14 cellular contexts compared by ENCODE assay signal in genomic region chr2:6916224-6916623, GRCh38. TPM values are rescaled to one million over a fixed set of nuclear protein-coding genes. Genes with fewer than 3 reads are reported as not detected.
DNase-seq lines count a peak whose midpoint lies in the region; ATAC-seq, FAIRE-seq and TF ChIP-seq lines count a peak whose summit lies in the region.
"Had no signal": no experiment of that assay in that cellular context is flagged by ENCODE, and none has a peak within 500 bp of the region (broad histone marks: within the 10 kb centered on the region; RNA-seq: fewer than 3 reads in every experiment).

No MANE protein-coding gene starts in this region.

- H3K4me2 ChIP-seq in DND-41 (ENCODE audit: insufficient read depth, low read length), result peak overlapping the region; percentile 79
- H3K4me2 ChIP-seq in astrocyte (ENCODE audit: low read length), result no peak overlapping the region

- H4K20me1 ChIP-seq in DND-41 (ENCODE audit: insufficient read depth, low read length) (peaks cover 23% of the 10 kb centered on the region), astrocyte (ENCODE audit: insufficient read depth, low read length) (peaks cover 20% of the 10 kb centered on the region)

- FAIRE-seq in astrocyte (lab: Jason Lieb, UNC), result no peak
- FAIRE-seq: small intestine had no signal

- peak overlapping the region; percentile 55 for H3K4me3 Mint-ChIP-seq in T-helper 1 cell treated with Interleukin-12 subunit alpha and Interleukin-12 subunit beta and Interleukin-4 antibody, amounts not matched to agents 30 μg/mL and 1 μg/mL, for 36 hours
- H3K4me3 Mint-ChIP-seq in astrocyte (ENCODE audit: unreplicated experiment) (peak overlapping the region; percentile 73), natural killer cell (peak overlapping the region; percentile 82)

- H3K36me3 ChIP-seq in DND-41 (ENCODE audit: insufficient read depth, low read length) (peaks cover 58% of the 10 kb centered on the region), astrocyte (ENCODE audit: insufficient read depth, low read length) (no peaks in the 10 kb centered on the region)
- H3K36me3 ChIP-seq: BLaER1, upper lobe of right lung had no signal

- H3K9me3 Mint-ChIP-seq in T-helper 1 cell treated with Interleukin-12 subunit alpha and Interleukin-12 subunit beta and Interleukin-4 antibody, amounts not matched to agents 30 μg/mL and 1 μg/mL, for 36 hours, result no peaks in the 10 kb centered on the region
- H3K9me3 Mint-ChIP-seq in astrocyte (ENCODE audit: unreplicated experiment) (peaks cover 3% of the 10 kb centered on the region), natural killer cell (no peaks in the 10 kb centered on the region)
- H3K9me3 Mint-ChIP-seq: stimulated activated memory B cell treated with anti-CD40 and anti-IgM and Interleukin-4, amounts not matched to agents 10 μg/mL and 1 μg/mL and 100 μg/mL, for 72 hours had no signal

- peak overlapping the region; percentile 79 for H3K27ac ChIP-seq in DND-41 (ENCODE audit: low read length)
- H3K27ac ChIP-seq in astrocyte (ENCODE audit: low read depth, low read length), result no peak overlapping the region
- H3K27ac ChIP-seq: 22Rv1, BLaER1, upper lobe of right lung had no signal

- ATAC-seq in DND-41 (ENCODE audit: insufficient read depth, low read depth) (no peak), natural killer cell (no peak), GM21360 (IDR thresholded peaks at IDR 0.05; ENCODE audit: unreplicated experiment) (no peak)

- H3K36me3 Mint-ChIP-seq in T-helper 1 cell treated with Interleukin-12 subunit alpha and Interleukin-12 subunit beta and Interleukin-4 antibody, amounts not matched to agents 30 μg/mL and 1 μg/mL, for 36 hours (ENCODE audit: low read depth), result peaks cover 23% of the 10 kb centered on the region
- H3K36me3 Mint-ChIP-seq in astrocyte (ENCODE audit: low read depth, unreplicated experiment), result peaks cover 2% of the 10 kb centered on the region
- H3K36me3 Mint-ChIP-seq in natural killer cell, result no peaks in the 10 kb centered on the region
- H3K36me3 Mint-ChIP-seq: stimulated activated memory B cell treated with anti-CD40 and anti-IgM and Interleukin-4, amounts not matched to agents 10 μg/mL and 1 μg/mL and 100 μg/mL, for 72 hours had no signal

- H3K4me1 ChIP-seq in DND-41 (ENCODE audit: insufficient read depth, low read length) (peaks cover 81% of the 10 kb centered on the region), astrocyte (ENCODE audit: insufficient read depth, low read length) (peaks cover 3% of the 10 kb centered on the region)

- H3K79me2 ChIP-seq in DND-41 (ENCODE audit: insufficient read depth, low read length), result peaks cover 84% of the 10 kb centered on the region
- H3K79me2 ChIP-seq in astrocyte (ENCODE audit: insufficient read depth, low read length), result no peaks in the 10 kb centered on the region

- H3K27ac Mint-ChIP-seq in T-helper 1 cell treated with Interleukin-12 subunit alpha and Interleukin-12 subunit beta and Interleukin-4 antibody, amounts not matched to agents 30 μg/mL and 1 μg/mL, for 36 hours, result no peak overlapping the region
- H3K27ac Mint-ChIP-seq in astrocyte (ENCODE audit: unreplicated experiment) (no peak overlapping the region), natural killer cell (no peak overlapping the region)
- H3K27ac Mint-ChIP-seq: stimulated activated memory B cell treated with anti-CD40 and anti-IgM and Interleukin-4, amounts not matched to agents 10 μg/mL and 1 μg/mL and 100 μg/mL, for 72 hours had no signal

- H3K4me3 ChIP-seq in DND-41 (ENCODE audit: low read depth in 1 of 2, low read length in 2 of 2), result no peak overlapping the region
- H3K4me3 ChIP-seq in astrocyte (ENCODE audit: insufficient read depth, low read depth, low read length), result no peak overlapping the region
- H3K4me3 ChIP-seq: mucosa of descending colon had no signal

- no peaks in the 10 kb centered on the region for H3K9me3 ChIP-seq in DND-41 (ENCODE audit: insufficient read depth, low read length, severe bottlenecking)
- H3K9me3 ChIP-seq in astrocyte (ENCODE audit: insufficient read depth, low read depth, low read length), result peaks cover 2% of the 10 kb centered on the region
- H3K9me3 ChIP-seq: BLaER1, mucosa of descending colon, upper lobe of right lung had no signal

- H3K9ac ChIP-seq in DND-41 (ENCODE audit: low read depth, low read length) (peak overlapping the region; percentile 97; the same call in 1 of the 2 replicates), astrocyte (ENCODE audit: low read length) (no peak overlapping the region)

- intact Hi-C loops in natural killer cell (cut with micrococcal nuclease), result no loop called here

- H2AFZ ChIP-seq in DND-41 (ENCODE audit: low read depth, low read length), result no peak overlapping the region
- no peak overlapping the region for H2AFZ ChIP-seq in astrocyte (ENCODE audit: low read depth, low read length)

- H3K4me1 Mint-ChIP-seq in T-helper 1 cell treated with Interleukin-12 subunit alpha and Interleukin-12 subunit beta and Interleukin-4 antibody, amounts not matched to agents 30 μg/mL and 1 μg/mL, for 36 hours (ENCODE audit: low read depth), result peaks cover 52% of the 10 kb centered on the region
- H3K4me1 Mint-ChIP-seq in astrocyte (ENCODE audit: low read depth, unreplicated experiment), result peaks cover 11% of the 10 kb centered on the region
- peaks cover 39 to 63% of the 10 kb centered on the region in 2 donors for H3K4me1 Mint-ChIP-seq in natural killer cell

- no peak for DNase-seq in T-helper 1 cell
- DNase-seq in DND-41, result no peak
- DNase-seq in astrocyte (ENCODE audit: low read depth), result no peak
- no peak for DNase-seq in natural killer cell
- DNase-seq in islet precursor cell, result no peak
- no peak for DNase-seq in NCI-H510A (lab: John Stamatoyannopoulos, UW)
- DNase-seq: mucosa of descending colon, small intestine, upper lobe of right lung had no signal

- peaks cover 22% of the 10 kb centered on the region for H3K27me3 Mint-ChIP-seq in T-helper 1 cell treated with Interleukin-12 subunit alpha and Interleukin-12 subunit beta and Interleukin-4 antibody, amounts not matched to agents 30 μg/mL and 1 μg/mL, for 36 hours (ENCODE audit: low read depth)
- H3K27me3 Mint-ChIP-seq in astrocyte (ENCODE audit: low read depth, unreplicated experiment) (no peaks in the 10 kb centered on the region), natural killer cell (ENCODE audit: low read depth in 2 of 2) (peaks cover 6 to 7% of the 10 kb centered on the region in 2 donors)

- TF ChIP-seq CTCF in DND-41 (IDR thresholded peaks at IDR 0.05; ENCODE audit: borderline replicate concordance, extremely low read depth, low read length, poor library complexity, severe bottlenecking), result no peak
- TF ChIP-seq CTCF in astrocyte (IDR thresholded peaks at IDR 0.05; ENCODE audit: insufficient read depth, low read depth, low read length), result no peak
- TF ChIP-seq CTCF in natural killer cell (IDR thresholded peaks at IDR 0.05), result no peak

- no peaks in the 10 kb centered on the region for H3K27me3 ChIP-seq in DND-41 (ENCODE audit: insufficient read depth, low read length, poor library complexity)
- no peaks in the 10 kb centered on the region for H3K27me3 ChIP-seq in astrocyte (ENCODE audit: insufficient read depth, low read length)
- H3K27me3 ChIP-seq: BLaER1, upper lobe of right lung had no signal

RNA-seq across cellular contexts. Expression of gene RNF144A, which starts 1.0 kb away (rescaled TPM):
- total RNA-seq in astrocyte (2.9 and 4.9 TPM in 2 replicates), natural killer cell (10 to 100 TPM; 17.3 to 36.7 (median 19.0) TPM)

RNA-seq across cellular contexts. Expression of gene RSAD2, which starts 38.6 kb away (rescaled TPM):
- total RNA-seq in astrocyte (9.5 and 11.8 TPM in 2 replicates), natural killer cell (10 to 100 TPM in 1 of 3 donors, 1 to 10 TPM in 2; 7.9 to 12.0 (median 9.4) TPM)

RNA-seq across cellular contexts. Expression of gene CMPK2, which starts 50.5 kb away (rescaled TPM):
- total RNA-seq in astrocyte (32.5 and 38.6 TPM in 2 replicates), natural killer cell (10 to 100 TPM in 1 of 3 donors, 1 to 10 TPM in 2; 5.8 to 11.4 (median 8.6) TPM)
